Comparison of ENCODE assay signal across 7 cellular contexts in the genomic region with DNA sequence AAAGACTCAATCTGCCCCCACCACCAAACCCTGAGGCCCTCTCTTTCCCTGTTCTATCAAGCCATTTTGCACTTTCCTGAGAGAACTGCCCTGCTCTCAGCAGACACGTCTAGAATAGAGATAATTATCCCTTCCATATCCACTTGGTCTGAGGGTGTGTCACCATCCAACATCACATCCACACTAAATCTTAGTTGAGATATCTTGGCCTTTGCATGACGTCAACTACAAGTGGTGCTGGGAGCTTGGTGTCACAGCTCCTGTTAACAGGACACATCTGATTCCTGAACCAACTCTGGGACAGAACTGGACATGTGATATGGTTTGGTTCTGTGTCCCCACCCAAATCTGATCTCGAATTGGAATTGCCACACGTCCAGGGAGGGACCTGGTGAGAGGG.
"Had no signal": no experiment of that assay in that cellular context is flagged by ENCODE, and none has a peak within 500 bp of the region (broad histone marks: within the 10 kb centered on the region; RNA-seq: fewer than 3 reads in every experiment).

No MANE protein-coding gene starts in this region.

- FAIRE-seq: H1, H54, HTR-8/SVneo had no signal

- H2AFZ ChIP-seq: GM23338 had no signal

- H3K27ac Mint-ChIP-seq: GM23338, H9, IgD-negative memory B cell had no signal

- H3K4me3 Mint-ChIP-seq: GM23338, H9, IgD-negative memory B cell had no signal

- DNase-seq: H9, HCEC 1CT had no signal

- H3K36me3 Mint-ChIP-seq: IgD-negative memory B cell had no signal

- H3K4me3 ChIP-seq: GM23338 had no signal

- H3K4me1 Mint-ChIP-seq: GM23338, H9 had no signal

- ATAC-seq: GM23338 had no signal

- H3K4me2 ChIP-seq: GM23338 had no signal
